In genomic region chr6:44133003-44133931, GRCh38 we compare ENCODE assay signal across 8 cellular contexts. TPM values are rescaled to one million over a fixed set of nuclear protein-coding genes. Genes with fewer than 3 reads are reported as not detected.
DNase-seq lines count a peak whose midpoint lies in the region; ATAC-seq and TF ChIP-seq lines count a peak whose summit lies in the region.

No MANE protein-coding gene starts in this region.

- no peak overlapping the region for H3K4me3 Mint-ChIP-seq in activated CD4-positive, alpha-beta T cell treated with anti-CD3 and anti-CD28 coated beads for 36 hours
- H3K4me3 Mint-ChIP-seq in activated CD4-positive, alpha-beta T cell treated with anti-CD3 and anti-CD28 coated beads, Interleukin-2, amount 10 ng/mL, durations not matched to agents 24 days and 14 days = no peak overlapping the region
- H3K4me3 Mint-ChIP-seq in neural progenitor cell = peak overlapping the region; percentile 68

- no peaks in the 10 kb centered on the region for H3K27me3 Mint-ChIP-seq in activated CD4-positive, alpha-beta T cell treated with anti-CD3 and anti-CD28 coated beads for 36 hours
- no peaks in the 10 kb centered on the region for H3K27me3 Mint-ChIP-seq in activated CD4-positive, alpha-beta T cell treated with anti-CD3 and anti-CD28 coated beads, Interleukin-2, amount 10 ng/mL, durations not matched to agents 24 days and 14 days
- peaks cover 7% of the 10 kb centered on the region for H3K27me3 Mint-ChIP-seq in neural progenitor cell (ENCODE audit: insufficient read depth, low read depth)

- ATAC-seq in activated CD4-positive, alpha-beta T cell treated with anti-CD3 and anti-CD28 coated beads for 36 hours = peak; percentile 57
- ATAC-seq in GM18907 (IDR thresholded peaks at IDR 0.05; ENCODE audit: unreplicated experiment) (no peak), GM19324 (IDR thresholded peaks at IDR 0.05; ENCODE audit: low FRiP score, unreplicated experiment) (no peak), GM21825 (IDR thresholded peaks at IDR 0.05; ENCODE audit: unreplicated experiment) (no peak)

- peak overlapping the region; percentile 72 for H3K4me2 ChIP-seq in neural progenitor cell

- H3F3A ChIP-seq in neural progenitor cell (ENCODE audit: low read depth) = peaks cover 23% of the 10 kb centered on the region

- H3K36me3 Mint-ChIP-seq in activated CD4-positive, alpha-beta T cell treated with anti-CD3 and anti-CD28 coated beads for 36 hours (ENCODE audit: low read depth) = peaks cover 5% of the 10 kb centered on the region
- H3K36me3 Mint-ChIP-seq in activated CD4-positive, alpha-beta T cell treated with anti-CD3 and anti-CD28 coated beads, Interleukin-2, amount 10 ng/mL, durations not matched to agents 24 days and 14 days (ENCODE audit: low read depth) = peaks cover 5% of the 10 kb centered on the region
- H3K36me3 Mint-ChIP-seq in neural progenitor cell = peaks cover 2% of the 10 kb centered on the region

- no peaks in the 10 kb centered on the region for H3K9me3 ChIP-seq in neural progenitor cell (ENCODE audit: low read depth)

- peaks cover 11% of the 10 kb centered on the region for H3K79me2 ChIP-seq in neural progenitor cell (ENCODE audit: low read depth)

- intact Hi-C loops in activated CD4-positive, alpha-beta T cell treated with anti-CD3 and anti-CD28 coated beads for 36 hours (cut with DNase I, micrococcal nuclease) = no loop called here
- intact Hi-C loops in activated CD4-positive, alpha-beta T cell treated with anti-CD3 and anti-CD28 coated beads, Interleukin-2, amount 10 ng/mL, durations not matched to agents 24 days and 14 days (cut with micrococcal nuclease) = no loop called here

- peak overlapping the region; percentile 66 for H2AFZ ChIP-seq in neural progenitor cell (replicated peaks)

- CTCF ChIA-PET in activated CD4-positive, alpha-beta T cell treated with anti-CD3 and anti-CD28 coated beads for 36 hours (lab: Charles Lee) = interaction anchor here (1.0 to 1.5 kb wide), 3 partner anchors 17 to 38 kb away, joined by 3 to 5 read pairs (median 3); no protein-coding TSS in a partner anchor
- CTCF ChIA-PET in RWPE1 (lab: Yijun Ruan, JAX) = interaction anchor here (0.5 to 1.5 kb wide), 4 partner anchors 18 to 364 kb away, joined by 4 to 6 read pairs (median 4); no protein-coding TSS in a partner anchor

- no peaks in the 10 kb centered on the region for H3K36me3 ChIP-seq in neural progenitor cell

- no peak overlapping the region for H3K27ac Mint-ChIP-seq in activated CD4-positive, alpha-beta T cell treated with anti-CD3 and anti-CD28 coated beads for 36 hours
- H3K27ac Mint-ChIP-seq in activated CD4-positive, alpha-beta T cell treated with anti-CD3 and anti-CD28 coated beads, Interleukin-2, amount 10 ng/mL, durations not matched to agents 24 days and 14 days = no peak overlapping the region
- H3K27ac Mint-ChIP-seq in neural progenitor cell = peak overlapping the region; percentile 64

- peaks cover 25% of the 10 kb centered on the region for H3K4me1 ChIP-seq in neural progenitor cell

- H3K27me3 ChIP-seq in neural progenitor cell = no peaks in the 10 kb centered on the region

- H3K9ac ChIP-seq in neural progenitor cell = no peak overlapping the region

- H3K9me3 Mint-ChIP-seq in activated CD4-positive, alpha-beta T cell treated with anti-CD3 and anti-CD28 coated beads for 36 hours (ENCODE audit: low read depth) = no peaks in the 10 kb centered on the region
- no peaks in the 10 kb centered on the region for H3K9me3 Mint-ChIP-seq in activated CD4-positive, alpha-beta T cell treated with anti-CD3 and anti-CD28 coated beads, Interleukin-2, amount 10 ng/mL, durations not matched to agents 24 days and 14 days
- no peaks in the 10 kb centered on the region for H3K9me3 Mint-ChIP-seq in neural progenitor cell

- POLR2A ChIA-PET in activated CD4-positive, alpha-beta T cell treated with anti-CD3 and anti-CD28 coated beads for 36 hours (lab: Charles Lee) = no interaction called here
- POLR2A ChIA-PET in RWPE1 (lab: Yijun Ruan, JAX; ENCODE audit: low non-redundant PET) = interaction anchor here (0.6 kb wide), 1 partner anchor 113 kb away, joined by 3 read pairs; the partner anchor contains the start of gene HSP90AB1

- TF ChIP-seq CTCF in RWPE1 (conservative IDR thresholded peaks at IDR 0.05; ENCODE audit: low read depth) = no peak
- TF ChIP-seq CTCF in fibroblast of mammary gland (conservative IDR thresholded peaks at IDR 0.05; ENCODE audit: control insufficient read depth, insufficient read depth, low read depth, low read length) = no peak
- peak; percentile 14 for TF ChIP-seq CTCF in neural progenitor cell (IDR thresholded peaks at IDR 0.05)

- H3K27ac ChIP-seq in RWPE1 (peak overlapping the region; percentile 62), neural progenitor cell (peak overlapping the region; percentile 65)

- DNase-seq in activated CD4-positive, alpha-beta T cell treated with anti-CD3 and anti-CD28 coated beads for 36 hours = peak; percentile 18
- DNase-seq in activated CD4-positive, alpha-beta T cell treated with anti-CD3 and anti-CD28 coated beads, Interleukin-2, amount 10 ng/mL, durations not matched to agents 24 days and 14 days = no peak
- DNase-seq in RWPE1 (ENCODE audit: low spot score) (peak; percentile 57), fibroblast of mammary gland (ENCODE audit: low read depth) (peak; percentile 33), neural progenitor cell (ENCODE audit: low spot score) (peak; percentile 71)

- H3K4me1 Mint-ChIP-seq in activated CD4-positive, alpha-beta T cell treated with anti-CD3 and anti-CD28 coated beads for 36 hours = peaks cover 8% of the 10 kb centered on the region
- peaks cover 16% of the 10 kb centered on the region for H3K4me1 Mint-ChIP-seq in activated CD4-positive, alpha-beta T cell treated with anti-CD3 and anti-CD28 coated beads, Interleukin-2, amount 10 ng/mL, durations not matched to agents 24 days and 14 days
- peaks cover 55% of the 10 kb centered on the region for H3K4me1 Mint-ChIP-seq in neural progenitor cell

- H4K20me1 ChIP-seq in neural progenitor cell (ENCODE audit: low read depth) = peaks cover 4% of the 10 kb centered on the region

- no peak overlapping the region for H3K4me3 ChIP-seq in fibroblast of mammary gland (ENCODE audit: control insufficient read depth, low read depth, low read length)
- H3K4me3 ChIP-seq in neural progenitor cell = peak overlapping the region; percentile 27

RNA-seq across cellular contexts. Expression of gene TMEM63B, which starts 5.9 kb away (rescaled TPM):
- total RNA-seq in activated CD4-positive, alpha-beta T cell treated with anti-CD3 and anti-CD28 coated beads for 36 hours = 10 to 100 TPM; 10.9 to 15.2 TPM
- 17.8 and 19.7 TPM in 2 replicates for total RNA-seq in activated CD4-positive, alpha-beta T cell treated with anti-CD3 and anti-CD28 coated beads, Interleukin-2, amount 10 ng/mL, durations not matched to agents 24 days and 14 days
- 25.4 and 30.8 TPM in 2 replicates for total RNA-seq in neural progenitor cell (ENCODE audit: low replicate concordance)

RNA-seq across cellular contexts. Expression of gene MRPL14, which starts 6.0 kb away (rescaled TPM):
- 10 to 100 TPM; 29.5 to 43.3 TPM for total RNA-seq in activated CD4-positive, alpha-beta T cell treated with anti-CD3 and anti-CD28 coated beads for 36 hours
- total RNA-seq in activated CD4-positive, alpha-beta T cell treated with anti-CD3 and anti-CD28 coated beads, Interleukin-2, amount 10 ng/mL, durations not matched to agents 24 days and 14 days = 65.6 and 67.5 TPM in 2 replicates
- total RNA-seq in neural progenitor cell (ENCODE audit: low replicate concordance) = 40.4 and 53.5 TPM in 2 replicates

RNA-seq across cellular contexts. Expression of gene CAPN11, which starts 25.4 kb away (rescaled TPM):
- 1 to 10 TPM; 1.2 to 1.3 TPM for total RNA-seq in activated CD4-positive, alpha-beta T cell treated with anti-CD3 and anti-CD28 coated beads for 36 hours
- 0.28 TPM in 1 of 2 replicates, not detected in the other for total RNA-seq in activated CD4-positive, alpha-beta T cell treated with anti-CD3 and anti-CD28 coated beads, Interleukin-2, amount 10 ng/mL, durations not matched to agents 24 days and 14 days
- total RNA-seq in neural progenitor cell (ENCODE audit: low replicate concordance) = 0.40 and 0.49 TPM in 2 replicates
